In the genomic region with DNA sequence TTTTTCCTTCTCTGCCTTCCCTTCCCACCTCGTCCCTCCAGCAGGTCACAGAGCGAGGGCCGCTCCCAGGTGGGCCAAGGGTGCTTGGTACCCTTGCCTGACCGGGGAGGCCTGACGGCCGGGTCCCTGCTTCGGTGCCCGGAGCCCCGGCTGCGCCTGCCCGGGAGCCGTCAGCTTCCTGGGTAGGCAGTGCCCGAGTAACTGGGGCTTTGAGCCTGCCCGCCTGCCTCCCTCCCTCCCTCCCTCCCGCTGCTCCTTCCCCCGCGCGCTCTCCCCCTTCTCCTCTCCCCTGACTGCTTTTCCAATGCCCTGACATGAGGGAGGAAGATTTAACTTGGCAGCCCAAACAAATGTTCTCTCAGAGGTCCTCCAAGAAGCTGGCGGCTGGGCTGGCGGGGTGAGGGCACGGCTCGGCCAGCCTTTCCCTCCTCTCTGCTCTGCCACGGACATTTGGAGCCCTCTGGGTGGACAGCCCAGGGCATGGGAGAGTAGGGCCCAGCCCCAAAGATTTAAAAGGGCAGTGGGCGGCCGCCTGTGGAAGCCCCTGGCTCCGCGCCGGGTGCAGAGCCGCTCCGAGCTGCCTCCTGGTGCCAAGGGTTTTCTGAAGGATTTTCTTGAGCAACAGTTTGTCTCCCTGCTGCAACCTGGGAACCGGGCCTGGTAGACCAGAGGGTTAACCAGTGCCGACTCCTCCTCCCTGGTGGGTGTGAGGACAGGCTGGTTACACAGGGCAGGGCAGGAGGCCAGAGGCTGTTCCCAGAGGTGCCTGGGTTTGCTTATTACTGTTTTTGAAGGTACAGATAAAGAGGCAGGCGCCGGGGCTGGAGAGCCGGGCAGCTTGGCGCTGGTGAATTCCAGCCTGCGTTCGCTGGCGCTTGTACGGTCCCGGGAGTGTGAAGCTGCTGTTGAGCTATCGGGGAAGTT, we compare ENCODE assay signal across 8 cellular contexts. TPM values are rescaled to one million over a fixed set of nuclear protein-coding genes. Genes with fewer than 3 reads are reported as not detected.
A peak's percentile ranks its signal among the peaks of the same experiment; 100 is the strongest.
DNase-seq lines count a peak whose midpoint lies in the region; ATAC-seq and TF ChIP-seq lines count a peak whose summit lies in the region.

No MANE protein-coding gene starts in this region.

- no CpG with 5 or more reads among the region's 42 CpGs for WGBS in mesendoderm (ENCODE audit: extremely low coverage, insufficient coverage, low lambda C conversion rate)

- H3K18ac ChIP-seq in mesendoderm (ENCODE audit: low read length): peak overlapping the region; percentile 95

- peak overlapping the region; percentile 94 for H3K4me3 ChIP-seq in WI38 (ENCODE audit: low read depth, low read length)
- peak overlapping the region; percentile 84 for H3K4me3 ChIP-seq in epithelial cell of esophagus (ENCODE audit: low read length)
- peak overlapping the region; percentile 38 for H3K4me3 ChIP-seq in mesendoderm (ENCODE audit: low read length)
- peak overlapping the region; percentile 64 to 99 (median 95) for H3K4me3 ChIP-seq in subcutaneous abdominal adipose tissue (ENCODE audit: low read depth in 1 of 5, low read length in 5 of 5)

- TF ChIP-seq CTCF in WI38 (IDR thresholded peaks at IDR 0.05; ENCODE audit: low read depth, low read length) (no peak), epithelial cell of esophagus (IDR thresholded peaks at IDR 0.05; ENCODE audit: insufficient read depth, low read depth, low read length, missing control alignments) (no peak)

- H3K9me3 ChIP-seq in subcutaneous abdominal adipose tissue (ENCODE audit: control insufficient read depth in 5 of 5, low read length in 5 of 5): no peaks in the 10 kb centered on the region

- no peak for ATAC-seq in GM21360 (IDR thresholded peaks at IDR 0.05; ENCODE audit: unreplicated experiment)
- no peak for ATAC-seq in GM21786 (IDR thresholded peaks at IDR 0.05; ENCODE audit: unreplicated experiment)

- no peak overlapping the region for H2BK15ac ChIP-seq in mesendoderm (replicated peaks; ENCODE audit: low read depth)

- H2BK120ac ChIP-seq in mesendoderm (ENCODE audit: low read depth, low read length): peak overlapping the region; percentile 69

- H3K36me3 ChIP-seq in mesendoderm (ENCODE audit: control insufficient read depth, insufficient read depth, low read length) (no peaks in the 10 kb centered on the region), subcutaneous abdominal adipose tissue (ENCODE audit: control insufficient read depth in 5 of 5, insufficient read depth in 5 of 5, low read length in 5 of 5) (no peaks in the 10 kb centered on the region)

- H3K4me1 ChIP-seq in mesendoderm (ENCODE audit: control insufficient read depth, low read depth, low read length) (peaks cover 30% of the 10 kb centered on the region), subcutaneous abdominal adipose tissue (ENCODE audit: control insufficient read depth in 5 of 5, insufficient read depth in 5 of 5, low read length in 5 of 5) (peaks cover 25 to 73% (median 66%) of the 10 kb centered on the region in 5 donors)

- H4K8ac ChIP-seq in mesendoderm (ENCODE audit: low read depth, low read length): no peak overlapping the region

- no peaks in the 10 kb centered on the region for H3K27me3 ChIP-seq in mesendoderm (ENCODE audit: insufficient read depth, low read length, poor library complexity)
- H3K27me3 ChIP-seq in subcutaneous abdominal adipose tissue (ENCODE audit: control insufficient read depth in 5 of 5, insufficient read depth in 4 of 5, low read length in 5 of 5): no peaks in the 10 kb centered on the region

- H3K56ac ChIP-seq in mesendoderm (ENCODE audit: low read length): peak overlapping the region; percentile 99

- H3K79me1 ChIP-seq in mesendoderm (ENCODE audit: low read length): peaks cover 22% of the 10 kb centered on the region

- H3K9ac ChIP-seq in mesendoderm (ENCODE audit: low read length) (peak overlapping the region; percentile 73), subcutaneous abdominal adipose tissue (ENCODE audit: low read length in 5 of 5) (peak overlapping the region; percentile 56 to 89 (median 73))

- peak overlapping the region; percentile 67 for H2AK5ac ChIP-seq in mesendoderm (ENCODE audit: low read length)

- peak overlapping the region; percentile 10 for H3K23ac ChIP-seq in mesendoderm (ENCODE audit: low read length)

- H3K4ac ChIP-seq in mesendoderm (ENCODE audit: low read depth, low read length): peak overlapping the region; percentile 88

- peak overlapping the region; percentile 28 for H3K4me2 ChIP-seq in mesendoderm (ENCODE audit: low read length)

- peaks cover 66% of the 10 kb centered on the region for H3K79me2 ChIP-seq in mesendoderm (ENCODE audit: control insufficient read depth, insufficient read depth, low read length)

- H4K5ac ChIP-seq in mesendoderm (ENCODE audit: low read length): no peak overlapping the region

- DNase-seq in EH (ENCODE audit: low read depth) (peak; percentile 82), M059J (ENCODE audit: low read depth) (peak; percentile 84), epithelial cell of esophagus (ENCODE audit: low read depth) (peak; percentile 90), mesendoderm (peak; percentile 89)

- peak overlapping the region; percentile 29 for H2BK5ac ChIP-seq in mesendoderm (ENCODE audit: low read length)

- peak overlapping the region; percentile 84 for H3K27ac ChIP-seq in mesendoderm (ENCODE audit: low read depth, low read length)
- peak overlapping the region; percentile 93 for H3K27ac ChIP-seq in subcutaneous abdominal adipose tissue (ENCODE audit: low read depth, low read length)

RNA-seq across cellular contexts. Expression of a gene that starts 2.1 kb away (rescaled TPM):
- 21.9 and 47.2 TPM in 2 replicates for total RNA-seq in M059J (2014; rRNA removed; shearing (Covaris generic))
- polyA plus RNA-seq in mesendoderm (2013, experiment 1 of 2): 23.7 TPM
- 23.1 TPM for polyA plus RNA-seq in mesendoderm (2013, experiment 2 of 2)

Comparison
In these comparisons a context has a peak if more than half of its experiments do, and no peak if none do; other contexts are left out.
1. H3K4me3 ChIP-seq: peak in every context shown above with its lines; median percentile 95 in subcutaneous abdominal adipose tissue; 94 in WI38; 84 in epithelial cell of esophagus; 38 in mesendoderm.